11 cellular contexts compared by ENCODE assay signal in genomic region chr1:156673387-156674121, GRCh38. TPM values are rescaled to one million over a fixed set of nuclear protein-coding genes. Genes with fewer than 3 reads are reported as not detected.
DNase-seq lines count a peak whose midpoint lies in the region; ATAC-seq and TF ChIP-seq lines count a peak whose summit lies in the region.
"Had no signal": no experiment of that assay in that cellular context is flagged by ENCODE, and none has a peak within 500 bp of the region (broad histone marks: within the 10 kb centered on the region; RNA-seq: fewer than 3 reads in every experiment).

No MANE protein-coding gene starts in this region.

- H3K4me1 Mint-ChIP-seq in naive thymus-derived CD4-positive, alpha-beta T cell, result peaks cover 12 to 16% (median 14%) of the 10 kb centered on the region in 7 donors

- peaks cover 47% of the 10 kb centered on the region for H3K79me2 ChIP-seq in neural cell (replicated peaks; ENCODE audit: insufficient read depth, low read length)

- H3K27ac ChIP-seq in neural cell (ENCODE audit: low read length), result peak overlapping the region; percentile 8
- no peak overlapping the region for H3K27ac ChIP-seq in naive thymus-derived CD4-positive, alpha-beta T cell (ENCODE audit: low read depth, low read length)

- no peak for TF ChIP-seq CTCF in neural cell (IDR thresholded peaks at IDR 0.05; ENCODE audit: poor library complexity, severe bottlenecking)

- ATAC-seq in naive thymus-derived CD4-positive, alpha-beta T cell, result no peak

- H3K27ac Mint-ChIP-seq in naive thymus-derived CD4-positive, alpha-beta T cell, result no peak overlapping the region

- peak overlapping the region; percentile 64 for H3K4me3 ChIP-seq in neural cell (ENCODE audit: low read length)
- no peak overlapping the region for H3K4me3 ChIP-seq in naive thymus-derived CD4-positive, alpha-beta T cell (ENCODE audit: low read length)

- no peaks in the 10 kb centered on the region for H3K9me3 Mint-ChIP-seq in naive thymus-derived CD4-positive, alpha-beta T cell

- peak; percentile 37 for DNase-seq in CD1c-positive myeloid dendritic cell (ENCODE audit: extremely low spot score)
- DNase-seq in head of caudate nucleus, result peak in 35 of 42 donors; percentile 28 to 86 (median 64)
- DNase-seq in posterior vena cava (ENCODE audit: low spot score), result no peak
- DNase-seq in SIG-M5 (lab: John Stamatoyannopoulos, UW), result no peak
- no peak for DNase-seq in activated T-cell treated with anti-CD3 and anti-CD28 coated beads, Interleukin-2, amount 50 U/mL, for 48 hours
- DNase-seq in naive thymus-derived CD4-positive, alpha-beta T cell, result no peak
- DNase-seq: NCI-H2171; stimulated activated naive CD4-positive, alpha-beta T cell had no signal

- peaks cover 28 to 76% (median 34%) of the 10 kb centered on the region in 5 donors for H3K27me3 Mint-ChIP-seq in naive thymus-derived CD4-positive, alpha-beta T cell

- CTCF ChIA-PET in naive thymus-derived CD4-positive, alpha-beta T cell (lab: Charles Lee), result interaction anchor here (1.2 to 1.7 kb wide), 2 partner anchors 16 kb away, joined by 4 to 5 read pairs; no protein-coding TSS in a partner anchor

- H3K9ac ChIP-seq in neural cell (ENCODE audit: low read length), result peak overlapping the region; percentile 24

- H3K4me1 ChIP-seq in naive thymus-derived CD4-positive, alpha-beta T cell (ENCODE audit: control insufficient read depth in 2 of 2, insufficient read depth in 2 of 2, low read length in 2 of 2), result peaks cover 3 to 6% of the 10 kb centered on the region in 2 donors

- no peaks in the 10 kb centered on the region for H3K9me2 ChIP-seq in neural cell (ENCODE audit: insufficient read depth, low read length)

- H3F3A ChIP-seq in neural cell (ENCODE audit: insufficient read depth, low read length, poor library complexity, severe bottlenecking), result no peaks in the 10 kb centered on the region

- intact Hi-C loops in head of caudate nucleus (cut with DNase I), result no loop called here
- intact Hi-C loops in posterior vena cava (cut with DNase I), result no loop called here
- intact Hi-C loops in naive thymus-derived CD4-positive, alpha-beta T cell (cut with micrococcal nuclease), result no loop called here

- no peak for TF ChIP-seq RAD21 in neural cell (conservative IDR thresholded peaks at IDR 0.05)

- peaks cover 4% of the 10 kb centered on the region for H3K27me3 ChIP-seq in neural cell (ENCODE audit: insufficient read depth, low read depth, low read length)
- peaks cover 10 to 13% of the 10 kb centered on the region in 2 donors for H3K27me3 ChIP-seq in naive thymus-derived CD4-positive, alpha-beta T cell (ENCODE audit: control insufficient read depth in 2 of 2, insufficient read depth in 2 of 2, low read length in 2 of 2)

- H3K36me3 ChIP-seq in neural cell (ENCODE audit: insufficient read depth, low read length), result no peaks in the 10 kb centered on the region
- H3K36me3 ChIP-seq in naive thymus-derived CD4-positive, alpha-beta T cell (ENCODE audit: control insufficient read depth in 2 of 3, insufficient read depth in 3 of 3, low read length in 3 of 3), result no peaks in the 10 kb centered on the region

- TF ChIP-seq EP300 in neural cell (conservative IDR thresholded peaks at IDR 0.05; ENCODE audit: poor library complexity, severe bottlenecking), result no peak

- no peaks in the 10 kb centered on the region for H3K9me3 ChIP-seq in neural cell (ENCODE audit: low read length)
- no peaks in the 10 kb centered on the region for H3K9me3 ChIP-seq in naive thymus-derived CD4-positive, alpha-beta T cell (ENCODE audit: control insufficient read depth in 2 of 3, low read length in 3 of 3)

- H3K4me3 Mint-ChIP-seq in naive thymus-derived CD4-positive, alpha-beta T cell, result no peak overlapping the region

- no peaks in the 10 kb centered on the region for H4K20me1 ChIP-seq in neural cell (ENCODE audit: insufficient read depth)

- no peak overlapping the region for H2AFZ ChIP-seq in neural cell (ENCODE audit: low read depth, low read length)

- POLR2A ChIA-PET in naive thymus-derived CD4-positive, alpha-beta T cell (lab: Charles Lee), result no interaction called here

- no peak overlapping the region for H3K4me2 ChIP-seq in neural cell (ENCODE audit: low read length)

- H3K36me3 Mint-ChIP-seq in naive thymus-derived CD4-positive, alpha-beta T cell, result peaks cover 0 to 4% (median 0%) of the 10 kb centered on the region in 5 donors

TF ChIP-seq in PFSK-1, 5 proteins besides CTCF, POLR2A, EP300 and RAD21 (continues in another document):
- no peak for TF ChIP-seq SIN3A (IDR thresholded peaks at IDR 0.05; ENCODE audit: borderline replicate concordance, insufficient read depth, low read length)
- TF ChIP-seq FOXP2 (optimal IDR thresholded peaks at IDR 0.05; ENCODE audit: borderline replicate concordance, extremely low read depth, extremely low read length, insufficient read depth), result no peak
- TF ChIP-seq TAF1 (IDR thresholded peaks at IDR 0.05; ENCODE audit: borderline replicate concordance, insufficient read depth, low read length), result no peak
- TF ChIP-seq POLR2AphosphoS5 (IDR thresholded peaks at IDR 0.05; ENCODE audit: low read depth, low read length), result peak; percentile 20; the same call in 1 of the 2 replicates

TF ChIP-seq in neural cell, 6 proteins besides CTCF, POLR2A, EP300 and RAD21:
- TF ChIP-seq POLR2AphosphoS5 (IDR thresholded peaks at IDR 0.05) (peak; percentile 9), EZH2 (IDR thresholded peaks at IDR 0.05; ENCODE audit: borderline replicate concordance, insufficient read depth, low read length, poor library complexity, severe bottlenecking) (no peak)

RNA-seq across cellular contexts. Expression of gene NES, which starts 3.7 kb away (rescaled TPM):
- polyA plus RNA-seq in PFSK-1 (2012; ENCODE audit: insufficient read length, low read depth), result 58.4 TPM
- polyA plus RNA-seq in neural cell, result 9.9 and 13.7 TPM in 2 replicates
- 26.1 and 29.6 TPM in 2 replicates for polyA minus RNA-seq in neural cell
- 100 to 1,000 TPM in 1 of 2 donors, 10 to 100 TPM in 1; 100.0 to 142 TPM for total RNA-seq in posterior vena cava
- under 1 TPM in 1 of 5 experiments, not detected in 4; 0.05 TPM for total RNA-seq in naive thymus-derived CD4-positive, alpha-beta T cell
- polyA plus RNA-seq in naive thymus-derived CD4-positive, alpha-beta T cell, result not detected
- total RNA-seq: T-helper 2 cell treated with Interferon-gamma antibody and Interleukin-4, amounts not matched to agents 100 ng/mL and 5 ng/mL, for 36 hours had no signal

RNA-seq across cellular contexts. Expression of gene BCAN, which starts 31.6 kb away (rescaled TPM):
- polyA plus RNA-seq in PFSK-1 (2012; ENCODE audit: insufficient read length, low read depth), result 1.8 TPM
- polyA plus RNA-seq in neural cell, result 0.58 TPM in 1 of 2 replicates, not detected in the other
- polyA minus RNA-seq in neural cell, result not detected in 2 replicates
- total RNA-seq in posterior vena cava, result under 1 TPM; 0.29 to 0.60 TPM
- total RNA-seq in naive thymus-derived CD4-positive, alpha-beta T cell, result not detected
- not detected for polyA plus RNA-seq in naive thymus-derived CD4-positive, alpha-beta T cell
- total RNA-seq: T-helper 2 cell treated with Interferon-gamma antibody and Interleukin-4, amounts not matched to agents 100 ng/mL and 5 ng/mL, for 36 hours had no signal

RNA-seq across cellular contexts. Expression of gene CRABP2, which starts 31.8 kb away (rescaled TPM):
- 1.0 TPM for polyA plus RNA-seq in PFSK-1 (2012; ENCODE audit: insufficient read length, low read depth)
- 3.4 and 7.7 TPM in 2 replicates for polyA plus RNA-seq in neural cell
- polyA minus RNA-seq in neural cell, result 1.3 and 1.7 TPM in 2 replicates
- 10 to 100 TPM in 1 of 2 donors, 1 to 10 TPM in 1; 9.2 to 20.9 TPM for total RNA-seq in posterior vena cava
- 1 to 10 TPM in 4 of 5 experiments, under 1 TPM in 1; 0.38 to 2.5 (median 1.4) TPM for total RNA-seq in naive thymus-derived CD4-positive, alpha-beta T cell
- 1 to 10 TPM in 1 of 2 donors, under 1 TPM in 1; 0.40 to 1.1 TPM for polyA plus RNA-seq in naive thymus-derived CD4-positive, alpha-beta T cell

RNA-seq across cellular contexts. Expression of gene HAPLN2, which starts 54.3 kb away (rescaled TPM):
- polyA plus RNA-seq in PFSK-1 (2012; ENCODE audit: insufficient read length, low read depth), result 0.64 TPM
- polyA plus RNA-seq in neural cell, result 22.9 and 24.6 TPM in 2 replicates
- 3.4 TPM in 2 replicates for polyA minus RNA-seq in neural cell
- total RNA-seq in posterior vena cava, result 1 to 10 TPM; 4.4 to 8.7 TPM
- not detected for total RNA-seq in naive thymus-derived CD4-positive, alpha-beta T cell
- polyA plus RNA-seq in naive thymus-derived CD4-positive, alpha-beta T cell, result not detected
- total RNA-seq: T-helper 2 cell treated with Interferon-gamma antibody and Interleukin-4, amounts not matched to agents 100 ng/mL and 5 ng/mL, for 36 hours had no signal

RNA-seq across cellular contexts. Expression of gene METTL25B, which starts 54.7 kb away (rescaled TPM):
- polyA plus RNA-seq in PFSK-1 (2012; ENCODE audit: insufficient read length, low read depth), result 24.8 TPM
- polyA plus RNA-seq in neural cell, result 11.9 and 13.1 TPM in 2 replicates
- polyA minus RNA-seq in neural cell, result 7.1 and 8.1 TPM in 2 replicates
- total RNA-seq in posterior vena cava, result 10 to 100 TPM; 19.6 to 21.6 TPM
- 10 to 100 TPM; 16.0 to 29.8 (median 29.1) TPM for total RNA-seq in naive thymus-derived CD4-positive, alpha-beta T cell
- polyA plus RNA-seq in naive thymus-derived CD4-positive, alpha-beta T cell, result 1 to 10 TPM; 4.4 to 5.1 TPM

Comparison
In these comparisons a context has a peak if more than half of its experiments do, and no peak if none do; other contexts are left out.
1. DNase-seq: peak in CD1c-positive myeloid dendritic cell (single experiment) and head of caudate nucleus (35 of 42); none in posterior vena cava (single experiment), SIG-M5 (single experiment), activated T-cell treated with anti-CD3 and anti-CD28 coated beads, Interleukin-2, amount 50 U/mL, for 48 hours (0 of 2) and naive thymus-derived CD4-positive, alpha-beta T cell (0 of 9).
2. RNA of gene NES, which starts 3.7 kb away (total RNA-seq): 100.0 to 142 TPM in posterior vena cava; 0.05 TPM in naive thymus-derived CD4-positive, alpha-beta T cell; every median in the first group is over 10 times any median in the second.